In the genomic region with DNA sequence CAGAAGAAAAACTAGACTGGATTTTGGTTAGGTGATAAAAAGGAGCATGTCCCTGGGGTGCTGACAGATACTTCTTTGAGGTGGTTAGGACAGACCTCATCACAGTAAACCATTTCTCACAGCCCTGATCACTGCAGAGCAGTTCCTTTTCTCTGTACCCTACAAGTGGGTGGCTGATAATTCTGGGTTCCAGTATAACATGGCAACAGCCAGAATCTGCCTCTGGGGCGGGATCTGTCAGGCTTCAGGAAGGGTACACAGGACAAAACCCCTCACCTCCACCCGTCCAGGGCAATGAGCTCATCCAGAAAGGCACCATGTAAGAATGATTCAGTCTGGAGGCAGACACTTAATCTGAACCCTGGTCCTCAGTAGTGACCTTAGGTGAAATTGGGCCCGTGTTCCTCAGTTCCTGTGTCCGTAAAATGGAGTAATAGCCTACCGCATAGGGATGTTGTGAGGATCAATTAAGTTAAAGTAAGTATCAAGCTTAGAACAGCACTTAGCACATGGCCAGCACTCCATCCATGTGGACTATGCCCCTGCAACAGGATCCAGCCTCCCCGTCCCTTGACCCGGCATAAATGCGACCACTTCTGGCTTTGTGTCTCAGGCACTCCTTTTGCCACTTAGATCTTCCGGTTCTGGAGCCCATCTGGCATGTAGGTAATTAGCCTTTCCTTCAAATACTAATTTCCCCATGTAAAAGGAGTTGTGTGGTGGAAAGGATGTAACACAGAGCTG, we compare ENCODE assay signal across 12 cellular contexts.
A peak's percentile ranks its signal among the peaks of the same experiment; 100 is the strongest.
DNase-seq lines count a peak whose midpoint lies in the region; ATAC-seq and TF ChIP-seq lines count a peak whose summit lies in the region.
"Had no signal": no experiment of that assay in that cellular context is flagged by ENCODE, and none has a peak within 500 bp of the region (broad histone marks: within the 10 kb centered on the region; RNA-seq: fewer than 3 reads in every experiment).

No MANE protein-coding gene starts in this region.

- in situ Hi-C loops in transverse colon (cut with MboI; ENCODE audit: low pct_ligation_motif_present in 1 of 4, low pct_unique_long_range_greater_than_20kb in 1 of 4, low sequenced_read_pairs in 3 of 4): no loop called here

- no peak overlapping the region for H2AK5ac ChIP-seq in mesendoderm (ENCODE audit: low read length)

- no peaks in the 10 kb centered on the region for H3K4me1 Mint-ChIP-seq in activated T-helper 17 cell treated with anti-CD3 and anti-CD28 coated beads, Interleukin-2, amount 50 U/mL, for 72 hours
- H3K4me1 Mint-ChIP-seq: activated naive CD8-positive, alpha-beta T cell treated with anti-CD3 and anti-CD28 coated beads, Interleukin-2, amount 50 U/mL, for 24 hours had no signal

- H3K36me3 ChIP-seq in body of pancreas (replicated peaks in 1 of 2; ENCODE audit: insufficient read depth in 1 of 2, low read depth in 2 of 2) (no peaks in the 10 kb centered on the region), mesendoderm (ENCODE audit: control insufficient read depth, insufficient read depth, low read length) (no peaks in the 10 kb centered on the region), transverse colon (no peaks in the 10 kb centered on the region)
- H3K36me3 ChIP-seq: HAP-1 had no signal

- intact Hi-C loops in body of pancreas (cut with DNase I) (no loop called here), transverse colon (cut with DNase I; ENCODE audit: low total_unique reads) (no loop called here)

- H3K9ac ChIP-seq in mesendoderm (ENCODE audit: low read length): no peak overlapping the region

- H3K4me1 ChIP-seq in body of pancreas: peaks cover 15% of the 10 kb centered on the region
- peaks cover 8% of the 10 kb centered on the region for H3K4me1 ChIP-seq in mesendoderm (ENCODE audit: control insufficient read depth, low read depth, low read length)
- peaks cover 5 to 43% (median 12%) of the 10 kb centered on the region in 4 donors for H3K4me1 ChIP-seq in transverse colon
- H3K4me1 ChIP-seq: HAP-1 had no signal

- H3K79me1 ChIP-seq in mesendoderm (ENCODE audit: low read length): peaks cover 2% of the 10 kb centered on the region

- H3K36me3 Mint-ChIP-seq in activated T-helper 17 cell treated with anti-CD3 and anti-CD28 coated beads, Interleukin-2, amount 50 U/mL, for 72 hours (ENCODE audit: low read depth): no peaks in the 10 kb centered on the region

- H2BK15ac ChIP-seq in mesendoderm (replicated peaks; ENCODE audit: low read depth): no peak overlapping the region

- no peak overlapping the region for H3K4ac ChIP-seq in mesendoderm (ENCODE audit: low read depth, low read length)

- H3K27me3 Mint-ChIP-seq in activated T-helper 17 cell treated with anti-CD3 and anti-CD28 coated beads, Interleukin-2, amount 50 U/mL, for 72 hours: peaks cover 43% of the 10 kb centered on the region

- no peak overlapping the region for H2BK120ac ChIP-seq in mesendoderm (ENCODE audit: low read depth, low read length)

- H3K9me3 ChIP-seq in body of pancreas: no peaks in the 10 kb centered on the region
- no peaks in the 10 kb centered on the region for H3K9me3 ChIP-seq in transverse colon
- H3K9me3 ChIP-seq: HAP-1 had no signal

- no peak overlapping the region for H4K5ac ChIP-seq in mesendoderm (ENCODE audit: low read length)

- H3K4me3 ChIP-seq in body of pancreas: no peak overlapping the region
- no peak overlapping the region for H3K4me3 ChIP-seq in mesendoderm (ENCODE audit: low read length)
- H3K4me3 ChIP-seq in transverse colon: no peak overlapping the region
- H3K4me3 ChIP-seq: HAP-1 had no signal

- no peak overlapping the region for H3K56ac ChIP-seq in mesendoderm (ENCODE audit: low read length)

- TF ChIP-seq CTCF in body of pancreas (IDR thresholded peaks at IDR 0.05): no peak
- no peak for TF ChIP-seq CTCF in transverse colon (IDR thresholded peaks at IDR 0.05)

- no peak overlapping the region for H3K27ac Mint-ChIP-seq in activated T-helper 17 cell treated with anti-CD3 and anti-CD28 coated beads, Interleukin-2, amount 50 U/mL, for 72 hours
- H3K27ac Mint-ChIP-seq: activated CD8-positive, alpha-beta T cell treated with anti-CD3 and anti-CD28 coated beads for 36 hours; activated naive CD8-positive, alpha-beta T cell treated with anti-CD3 and anti-CD28 coated beads, Interleukin-2, amount 50 U/mL, for 24 hours had no signal

- H3K27me3 ChIP-seq in body of pancreas (no peaks in the 10 kb centered on the region), mesendoderm (ENCODE audit: insufficient read depth, low read length, poor library complexity) (no peaks in the 10 kb centered on the region), transverse colon (no peaks in the 10 kb centered on the region)

- H3K27ac ChIP-seq in body of pancreas: peak overlapping the region; percentile 11 to 75 (median 56)
- H3K27ac ChIP-seq in mesendoderm (ENCODE audit: low read depth, low read length): no peak overlapping the region
- peak overlapping the region; percentile 65 to 76 (median 74) for H3K27ac ChIP-seq in transverse colon

- H3K4me2 ChIP-seq in mesendoderm (ENCODE audit: low read length): no peak overlapping the region

- H3K9me3 Mint-ChIP-seq in activated T-helper 17 cell treated with anti-CD3 and anti-CD28 coated beads, Interleukin-2, amount 50 U/mL, for 72 hours: no peaks in the 10 kb centered on the region
- H3K9me3 Mint-ChIP-seq: activated CD8-positive, alpha-beta T cell treated with anti-CD3 and anti-CD28 coated beads for 36 hours; activated naive CD8-positive, alpha-beta T cell treated with anti-CD3 and anti-CD28 coated beads, Interleukin-2, amount 50 U/mL, for 24 hours had no signal

- H4K8ac ChIP-seq in mesendoderm (ENCODE audit: low read depth, low read length): no peak overlapping the region

- no peaks in the 10 kb centered on the region for H3K79me2 ChIP-seq in mesendoderm (ENCODE audit: control insufficient read depth, insufficient read depth, low read length)

- H3K18ac ChIP-seq in mesendoderm (ENCODE audit: low read length): peak overlapping the region; percentile 61

- no peak overlapping the region for H2BK5ac ChIP-seq in mesendoderm (ENCODE audit: low read length)

- no peak for TF ChIP-seq EP300 in transverse colon (IDR thresholded peaks at IDR 0.05; ENCODE audit: low read depth)

- ATAC-seq in HG03442 (IDR thresholded peaks at IDR 0.05; ENCODE audit: unreplicated experiment) (peak; percentile 53), body of pancreas (no peak)
- ATAC-seq in activated T-helper 17 cell treated with anti-CD3 and anti-CD28 coated beads, Interleukin-2, amount 50 U/mL, for 72 hours (replicated peaks): no peak
- ATAC-seq: activated CD8-positive, alpha-beta T cell treated with anti-CD3 and anti-CD28 coated beads for 36 hours; activated naive CD8-positive, alpha-beta T cell treated with anti-CD3 and anti-CD28 coated beads, Interleukin-2, amount 50 U/mL, for 24 hours had no signal

- DNase-seq in body of pancreas (no peak), mesendoderm (no peak), transverse colon (peak; percentile 37), NCI-H446 treated with DMSO at 0.1 percent for 48 hours (lab: John Stamatoyannopoulos, UW) (no peak), mucosa of gallbladder (ENCODE audit: low spot score) (no peak)
- DNase-seq: activated CD8-positive, alpha-beta T cell treated with anti-CD3 and anti-CD28 coated beads for 36 hours; activated naive CD8-positive, alpha-beta T cell treated with anti-CD3 and anti-CD28 coated beads, Interleukin-2, amount 50 U/mL, for 24 hours; DMS79 treated with DMSO at 0.1 percent for 48 hours; T-helper 1 cell had no signal

- H3K23ac ChIP-seq in mesendoderm (ENCODE audit: low read length): no peak overlapping the region

- no peak overlapping the region for H3K4me3 Mint-ChIP-seq in activated T-helper 17 cell treated with anti-CD3 and anti-CD28 coated beads, Interleukin-2, amount 50 U/mL, for 72 hours
- H3K4me3 Mint-ChIP-seq: activated CD8-positive, alpha-beta T cell treated with anti-CD3 and anti-CD28 coated beads for 36 hours; activated naive CD8-positive, alpha-beta T cell treated with anti-CD3 and anti-CD28 coated beads, Interleukin-2, amount 50 U/mL, for 24 hours had no signal

- WGBS in body of pancreas, 2 donors: 91 to 93% methylated on average over 8 to 9 of the region's 9 CpGs
- no CpG with 5 or more reads among the region's 9 CpGs for WGBS in mesendoderm (ENCODE audit: extremely low coverage, insufficient coverage, low lambda C conversion rate)
- WGBS in transverse colon (ENCODE audit: low coverage in 1 of 2), 2 donors: 80 to 100% methylated on average over 1 to 9 of the region's 9 CpGs

- TF ChIP-seq POLR2A in body of pancreas (IDR thresholded peaks at IDR 0.05) (no peak), transverse colon (IDR thresholded peaks at IDR 0.05) (no peak)
